ENCODE assay signal across 14 cellular contexts in the genomic region with DNA sequence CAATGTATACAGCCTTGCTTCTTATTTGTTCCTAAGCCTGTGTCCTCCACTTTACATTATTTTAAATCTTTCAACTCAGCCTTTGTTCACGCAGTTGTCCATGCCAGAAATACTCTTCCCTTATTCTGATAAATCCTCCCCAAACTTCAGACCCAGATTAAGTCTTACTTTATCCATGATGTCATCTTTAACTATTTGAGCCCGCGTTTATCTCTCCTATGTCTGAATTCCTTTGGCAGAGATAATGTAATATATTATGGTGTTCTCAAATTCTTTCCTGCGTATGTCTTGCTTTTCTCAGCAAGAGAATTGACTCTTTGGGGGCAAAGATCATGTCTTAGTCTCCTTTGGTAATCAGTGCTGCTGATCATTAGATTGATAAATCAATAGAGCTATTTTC.
A peak's percentile ranks its signal among the peaks of the same experiment; 100 is the strongest.
DNase-seq lines count a peak whose midpoint lies in the region; ATAC-seq and TF ChIP-seq lines count a peak whose summit lies in the region.
"Had no signal": no experiment of that assay in that cellular context is flagged by ENCODE, and none has a peak within 500 bp of the region (broad histone marks: within the 10 kb centered on the region; RNA-seq: fewer than 3 reads in every experiment).

No MANE protein-coding gene starts in this region.

- H3K36me3 ChIP-seq in HEK293 (ENCODE audit: control insufficient read depth in 2 of 2, insufficient read depth in 1 of 2, low read length in 2 of 2) (no peaks in the 10 kb centered on the region), smooth muscle cell (ENCODE audit: low read depth) (no peaks in the 10 kb centered on the region), PC-9 (ENCODE audit: low read depth) (no peaks in the 10 kb centered on the region)

- CTCF ChIA-PET in HEK293 (lab: Yijun Ruan, JAX) = interaction anchor here (2.1 kb wide), 1 partner anchor 10 kb away, joined by 4 read pairs; no protein-coding TSS in a partner anchor
- CTCF ChIA-PET in PC-9 (lab: Charles Lee) = no interaction called here

- DNase-seq in amniotic epithelial cell (ENCODE audit: low read depth) = peak; percentile 70
- peak; percentile 16 for DNase-seq in fibroblast of villous mesenchyme (ENCODE audit: low read depth)
- DNase-seq in smooth muscle cell (lab: John Stamatoyannopoulos, UW; ENCODE audit: unreplicated experiment) = no peak
- DNase-seq in OCI-M1 (lab: John Stamatoyannopoulos, UW) = no peak
- no peak for DNase-seq in PC-9
- DNase-seq: C1 segment of cervical spinal cord; CD4-positive, alpha-beta T cell; DMS153; DMS79 treated with DMSO at 0.1 percent for 48 hours; EL; GOT3; H9 had no signal

- peak overlapping the region; percentile 13 for H2AFZ ChIP-seq in smooth muscle cell (ENCODE audit: low read depth)
- no peak overlapping the region for H2AFZ ChIP-seq in PC-9

- no peak overlapping the region for H3K9ac ChIP-seq in smooth muscle cell (ENCODE audit: low read depth)

- no TSS peak for BruUV-seq in PC-9 (replicated peaks; lab: Mats Ljungman, UMichigan)

- POLR2A ChIA-PET in HEK293 (lab: Yijun Ruan, JAX) (interaction anchor here (0.6 kb wide), 1 partner anchor 148 kb away, joined by 4 read pairs; no protein-coding TSS in a partner anchor), PC-9 (lab: Charles Lee; ENCODE audit: unreplicated experiment) (no interaction called here)

- H3F3A ChIP-seq in smooth muscle cell (ENCODE audit: low read depth) (no peaks in the 10 kb centered on the region), PC-9 (ENCODE audit: insufficient read depth, low read depth) (no peaks in the 10 kb centered on the region)

- TF ChIP-seq CTCF in HEK293 (tag by site-specific recombination; IDR thresholded peaks at IDR 0.05) (no peak), fibroblast of villous mesenchyme (IDR thresholded peaks at IDR 0.05; ENCODE audit: insufficient read depth, low read depth, low read length) (no peak), smooth muscle cell (IDR thresholded peaks at IDR 0.05; ENCODE audit: borderline replicate concordance, insufficient read depth, poor library complexity, severe bottlenecking) (no peak), PC-9 (conservative IDR thresholded peaks at IDR 0.05) (no peak)

- no peak overlapping the region for H3K27ac ChIP-seq in HEK293 (ENCODE audit: extremely low read depth, low read depth, low read length)
- peak overlapping the region; percentile 25 for H3K27ac ChIP-seq in smooth muscle cell (ENCODE audit: low read depth)
- no peak overlapping the region for H3K27ac ChIP-seq in PC-9

- no peaks in the 10 kb centered on the region for H3K27me3 ChIP-seq in smooth muscle cell (ENCODE audit: low read depth)
- no peaks in the 10 kb centered on the region for H3K27me3 ChIP-seq in PC-9 (ENCODE audit: insufficient read depth, low read depth)

- H3K4me3 ChIP-seq in HEK293 (ENCODE audit: low read depth, low read length) (no peak overlapping the region), fibroblast of villous mesenchyme (ENCODE audit: low read depth, low read length) (no peak overlapping the region), smooth muscle cell (no peak overlapping the region), PC-9 (no peak overlapping the region)

- intact Hi-C loops in PC-9 (cut with micrococcal nuclease; ENCODE audit: unreplicated experiment) = no loop called here

- no peaks in the 10 kb centered on the region for H3K79me2 ChIP-seq in smooth muscle cell (ENCODE audit: low read depth)
- no peaks in the 10 kb centered on the region for H3K79me2 ChIP-seq in PC-9 (ENCODE audit: low read depth)

- H3K9me3 ChIP-seq in HEK293 (ENCODE audit: control insufficient read depth, insufficient read depth, low read depth, low read length) (no peaks in the 10 kb centered on the region), smooth muscle cell (replicated peaks; ENCODE audit: low read depth) (no peaks in the 10 kb centered on the region), PC-9 (ENCODE audit: insufficient read depth, low read depth) (no peaks in the 10 kb centered on the region)

- H4K20me1 ChIP-seq in smooth muscle cell (ENCODE audit: low read depth) (no peaks in the 10 kb centered on the region), PC-9 (ENCODE audit: insufficient read depth) (no peaks in the 10 kb centered on the region)

- ATAC-seq in HG03469 (IDR thresholded peaks at IDR 0.05; ENCODE audit: unreplicated experiment) = no peak

- no peaks in the 10 kb centered on the region for H3K4me1 ChIP-seq in HEK293 (ENCODE audit: control insufficient read depth, insufficient read depth, low read length)
- H3K4me1 ChIP-seq in smooth muscle cell (ENCODE audit: low read depth) = peaks cover 9% of the 10 kb centered on the region
- no peaks in the 10 kb centered on the region for H3K4me1 ChIP-seq in PC-9 (replicated peaks; ENCODE audit: insufficient read depth)

- WGBS in smooth muscle cell (ENCODE audit: low lambda C conversion rate) = 26% methylated on average over 4 of the region's 4 CpGs

- H3K4me2 ChIP-seq in smooth muscle cell (peak overlapping the region; percentile 53), PC-9 (no peak overlapping the region)

- H3K9me2 ChIP-seq in PC-9 (ENCODE audit: insufficient read depth) = no peaks in the 10 kb centered on the region

TF ChIP-seq in HEK293, 187 proteins besides CTCF, POLR2A, EP300 and RAD21:
- TF ChIP-seq, protein P1, sequence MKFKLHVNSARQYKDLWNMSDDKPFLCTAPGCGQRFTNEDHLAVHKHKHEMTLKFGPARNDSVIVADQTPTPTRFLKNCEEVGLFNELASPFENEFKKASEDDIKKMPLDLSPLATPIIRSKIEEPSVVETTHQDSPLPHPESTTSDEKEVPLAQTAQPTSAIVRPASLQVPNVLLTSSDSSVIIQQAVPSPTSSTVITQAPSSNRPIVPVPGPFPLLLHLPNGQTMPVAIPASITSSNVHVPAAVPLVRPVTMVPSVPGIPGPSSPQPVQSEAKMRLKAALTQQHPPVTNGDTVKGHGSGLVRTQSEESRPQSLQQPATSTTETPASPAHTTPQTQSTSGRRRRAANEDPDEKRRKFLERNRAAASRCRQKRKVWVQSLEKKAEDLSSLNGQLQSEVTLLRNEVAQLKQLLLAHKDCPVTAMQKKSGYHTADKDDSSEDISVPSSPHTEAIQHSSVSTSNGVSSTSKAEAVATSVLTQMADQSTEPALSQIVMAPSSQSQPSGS (tag by site-specific recombination; IDR thresholded peaks at IDR 0.05; ENCODE audit: low read depth) = peak; percentile 82
- TF ChIP-seq ZNF174 (tag by site-specific recombination; IDR thresholded peaks at IDR 0.05) = no peak
- no peak for TF ChIP-seq OSR2 (tag by site-specific recombination; IDR thresholded peaks at IDR 0.05)

Comparison
In these comparisons a context has a peak if more than half of its experiments do, and no peak if none do; other contexts are left out.
1. DNase-seq: peak in amniotic epithelial cell (single experiment) and fibroblast of villous mesenchyme (single experiment); none in smooth muscle cell (single experiment), OCI-M1 (single experiment) and PC-9 (0 of 2).